11 cellular contexts compared by ENCODE assay signal in the genomic region with DNA sequence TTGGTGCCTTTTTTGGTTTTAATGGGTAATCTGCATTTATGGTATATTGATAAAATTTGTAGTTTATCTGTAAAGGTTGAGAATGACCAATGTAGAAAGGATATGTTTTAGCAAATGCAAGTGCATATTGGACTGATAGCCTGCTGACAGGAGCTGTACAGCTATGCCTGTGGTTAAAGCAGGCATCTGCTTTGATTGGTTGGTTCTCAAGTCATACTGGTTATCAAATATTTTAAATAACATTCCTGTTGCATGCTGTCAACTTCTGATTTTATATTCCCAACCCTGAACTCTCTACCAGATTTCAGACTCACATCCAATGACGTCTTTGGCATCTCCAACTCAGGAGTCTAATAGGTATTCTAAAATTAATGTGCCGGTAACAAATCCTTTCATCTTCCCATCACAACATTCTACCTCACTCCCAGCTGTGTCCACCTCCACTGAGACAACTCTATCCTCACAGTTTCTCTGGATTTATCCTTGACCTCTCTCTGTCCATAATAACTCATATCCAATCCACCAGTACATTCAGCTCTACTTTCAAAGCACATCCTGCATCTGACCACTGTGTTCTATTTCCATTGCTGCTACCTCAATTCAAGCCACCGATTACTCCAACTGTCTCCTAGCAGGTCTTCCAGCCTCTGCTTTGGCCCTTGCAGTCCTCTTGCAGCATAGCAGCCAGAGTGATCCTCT.
DNase-seq lines count a peak whose midpoint lies in the region; ATAC-seq, FAIRE-seq and TF ChIP-seq lines count a peak whose summit lies in the region.
"Had no signal": no experiment of that assay in that cellular context is flagged by ENCODE, and none has a peak within 500 bp of the region (broad histone marks: within the 10 kb centered on the region; RNA-seq: fewer than 3 reads in every experiment).

No MANE protein-coding gene starts in this region.

- no peak for TF ChIP-seq POLR2A in lower leg skin (IDR thresholded peaks at IDR 0.05)

- peak overlapping the region in 3 of 5 experiments; percentile 4 to 88 (median 13) for H3K27ac Mint-ChIP-seq in brain

- no peaks in the 10 kb centered on the region for H3K36me3 ChIP-seq in pancreas
- H3K36me3 ChIP-seq: vagina had no signal

- 78 to 82% methylated on average over 3 of the region's 3 CpGs for WGBS in pancreas, 2 donors
- 84 to 86% methylated on average over 3 of the region's 3 CpGs for WGBS in lower leg skin, 2 donors

- no peaks in the 10 kb centered on the region for H3K9me3 ChIP-seq in pancreas
- H3K9me3 ChIP-seq: vagina had no signal

- peaks cover 0 to 2% (median 0%) of the 10 kb centered on the region in 5 experiments for H3K9me3 Mint-ChIP-seq in brain
- H3K9me3 Mint-ChIP-seq: activated T-cell treated with anti-CD3 and anti-CD28 coated beads, Interleukin-2, amount 50 U/mL, for 4 hours had no signal

- in situ Hi-C loops in GM13977 (cut with MboI; ENCODE audit: low pct_unique_long_range_greater_than_20kb, low sequenced_read_pairs, unreplicated experiment): no loop called here

- no peak for FAIRE-seq in pancreas (lab: Jason Lieb, UNC)

- peak; percentile 55 for DNase-seq in ELR (ENCODE audit: low read depth)
- no peak for DNase-seq in pancreas
- DNase-seq in lower leg skin (ENCODE audit: low spot score in 2 of 2): no peak
- DNase-seq in LoVo (ENCODE audit: low spot score): no peak
- DNase-seq in GM13977 (ENCODE audit: low spot score): no peak
- no peak for DNase-seq in NCI-H2171 treated with DMSO at 0.1 percent for 48 hours (lab: John Stamatoyannopoulos, UW)
- DNase-seq: activated T-cell treated with anti-CD3 and anti-CD28 coated beads, Interleukin-2, amount 50 U/mL, for 4 hours had no signal

- peaks cover 84% of the 10 kb centered on the region for H3K4me1 Mint-ChIP-seq in brain

- intact Hi-C loops in pancreas (cut with DNase I) (no loop called here), lower leg skin (cut with DNase I; ENCODE audit: low total_unique reads) (no loop called here)

- TF ChIP-seq CTCF in brain (conservative IDR thresholded peaks at IDR 0.05) (no peak), pancreas (IDR thresholded peaks at IDR 0.05) (no peak), lower leg skin (IDR thresholded peaks at IDR 0.05) (no peak), GM13977 (IDR thresholded peaks at IDR 0.05; ENCODE audit: extremely low read depth, insufficient read depth, missing control alignments) (no peak)

- peak; percentile 9 for ATAC-seq in HG03565 (IDR thresholded peaks at IDR 0.05; ENCODE audit: unreplicated experiment)
- ATAC-seq in pancreas: peak in 3 of 4 donors; percentile 10 to 54 (median 12)

- no peaks in the 10 kb centered on the region for H3K27me3 ChIP-seq in pancreas
- H3K27me3 ChIP-seq: vagina had no signal

- H3K36me3 Mint-ChIP-seq in brain: no peaks in the 10 kb centered on the region

- H3K4me1 ChIP-seq in pancreas: peaks cover 9 to 43% (median 28%) of the 10 kb centered on the region in 3 donors

- peak overlapping the region in 2 of 4 donors; percentile 45 to 54 for H3K27ac ChIP-seq in pancreas
- H3K27ac ChIP-seq: HL-60, vagina had no signal

- no peak overlapping the region for H3K4me3 Mint-ChIP-seq in brain

- H3K27me3 Mint-ChIP-seq in brain: no peaks in the 10 kb centered on the region

- H3K4me3 ChIP-seq in pancreas (no peak overlapping the region), lower leg skin (ENCODE audit: low read depth, poor library complexity, severe bottlenecking) (no peak overlapping the region)
- H3K4me3 ChIP-seq: vagina had no signal
